In the genomic region with DNA sequence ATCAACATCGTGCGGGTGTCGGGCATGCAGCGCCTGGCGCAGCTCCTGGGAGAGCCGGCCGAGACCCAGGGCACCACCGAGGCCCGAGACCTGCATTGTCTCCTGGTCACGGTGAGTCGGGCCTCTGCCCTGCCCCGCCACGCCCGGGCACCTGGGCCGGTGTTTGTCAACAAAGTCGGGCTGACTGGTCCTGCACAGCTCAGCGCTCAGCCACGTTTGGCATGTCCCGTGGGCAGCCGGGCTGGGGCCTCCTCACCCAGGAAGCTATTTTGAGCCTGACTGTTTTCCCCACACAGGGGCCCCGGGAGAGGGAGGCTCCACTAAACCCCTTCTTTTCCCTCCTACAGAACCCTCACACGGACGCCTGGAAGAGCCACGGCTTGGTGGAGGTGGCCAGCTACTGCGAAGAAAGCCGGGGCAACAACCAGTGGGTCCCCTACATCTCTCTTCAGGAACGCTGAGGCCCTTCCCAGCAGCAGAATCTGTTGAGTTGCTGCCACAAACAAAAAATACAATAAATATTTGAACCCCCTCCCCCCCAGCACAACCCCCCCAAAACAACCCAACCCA, we compare ENCODE assay signal across 7 cellular contexts. TPM values are rescaled to one million over a fixed set of nuclear protein-coding genes. Genes with fewer than 3 reads are reported as not detected.
DNase-seq lines count a peak whose midpoint lies in the region; ATAC-seq and TF ChIP-seq lines count a peak whose summit lies in the region.

No MANE protein-coding gene starts in this region.

- H3K4me3 ChIP-seq in fibroblast of lung (replicated peaks in 1 of 4; ENCODE audit: control extremely low read depth in 1 of 4, insufficient read depth in 1 of 4, low read depth in 3 of 4, low read length in 4 of 4), result peak overlapping the region; percentile 90 to 100 (median 94)

- no peaks in the 10 kb centered on the region for H3K27me3 ChIP-seq in fibroblast of lung (ENCODE audit: control insufficient read depth, insufficient read depth, low read length)

- peaks cover 7% of the 10 kb centered on the region for H3K9me3 Mint-ChIP-seq in activated CD8-positive, alpha-beta T cell treated with anti-CD3 and anti-CD28 coated beads for 36 hours
- no peaks in the 10 kb centered on the region for H3K9me3 Mint-ChIP-seq in neural crest cell

- intact Hi-C loops in activated CD8-positive, alpha-beta T cell treated with anti-CD3 and anti-CD28 coated beads for 36 hours (cut with micrococcal nuclease), result loop anchor here (5.0 kb wide), 1 partner anchor 75 kb away; no protein-coding TSS in a partner anchor

- POLR2A ChIA-PET in activated CD8-positive, alpha-beta T cell treated with anti-CD3 and anti-CD28 coated beads for 36 hours (lab: Charles Lee), result interaction anchor here (0.6 to 6.2 kb wide), 35 partner anchors 9 to 441 kb away, joined by 3 to 168 read pairs (median 6); a partner anchor contains a TSS

- H3K36me3 ChIP-seq in fibroblast of lung (ENCODE audit: control insufficient read depth, insufficient read depth, low read length), result peaks cover 8% of the 10 kb centered on the region

- H2AFZ ChIP-seq in fibroblast of lung (ENCODE audit: low read length), result no peak overlapping the region

- TF ChIP-seq CTCF in activated CD8-positive, alpha-beta T cell treated with anti-CD3 and anti-CD28 coated beads for 36 hours (IDR thresholded peaks at IDR 0.05), result no peak
- TF ChIP-seq CTCF in fibroblast of lung (conservative IDR thresholded peaks at IDR 0.05 in 1 of 2, IDR thresholded peaks at IDR 0.05 in 1 of 2; ENCODE audit: low read depth in 1 of 2, low read length in 2 of 2), result no peak
- no peak for TF ChIP-seq CTCF in neural crest cell (conservative IDR thresholded peaks at IDR 0.05)

- no peaks in the 10 kb centered on the region for H3K4me1 ChIP-seq in fibroblast of lung (ENCODE audit: control insufficient read depth, extremely low read depth, insufficient read depth, low read length)

- peak overlapping the region; percentile 87 for H3K9ac ChIP-seq in fibroblast of lung (ENCODE audit: insufficient read depth, low read length)

- DNase-seq in HK-2 (ENCODE audit: unreplicated experiment), result peak; percentile 59
- peak; percentile 34 for DNase-seq in activated CD8-positive, alpha-beta T cell treated with anti-CD3 and anti-CD28 coated beads for 36 hours
- DNase-seq in fibroblast of lung (ENCODE audit: low read depth in 2 of 2), result peak in 1 of 2 donors; percentile 59
- no peak for DNase-seq in neural crest cell (ENCODE audit: low read depth, low spot score)
- no peak for DNase-seq in DMS79 treated with DMSO at 0.1 percent for 48 hours (lab: John Stamatoyannopoulos, UW)

- H3K4me1 Mint-ChIP-seq in activated CD8-positive, alpha-beta T cell treated with anti-CD3 and anti-CD28 coated beads for 36 hours (ENCODE audit: low read depth), result peaks cover 19% of the 10 kb centered on the region
- H3K4me1 Mint-ChIP-seq in neural crest cell, result peaks cover 27% of the 10 kb centered on the region

- CTCF ChIA-PET in activated CD8-positive, alpha-beta T cell treated with anti-CD3 and anti-CD28 coated beads for 36 hours (lab: Charles Lee), result interaction anchor here (0.9 to 4.2 kb wide), 17 partner anchors 14 to 160 kb away, joined by 3 to 87 read pairs (median 7); a partner anchor contains a TSS

- H3K27ac ChIP-seq in fibroblast of lung (ENCODE audit: insufficient read depth, low read length), result peak overlapping the region; percentile 90

- H3K79me2 ChIP-seq in fibroblast of lung (ENCODE audit: control insufficient read depth, insufficient read depth, low read length), result peaks cover 23% of the 10 kb centered on the region

- no peaks in the 10 kb centered on the region for H4K20me1 ChIP-seq in fibroblast of lung (ENCODE audit: control insufficient read depth, extremely low read depth, insufficient read depth, low read length)

- H3K9me3 ChIP-seq in fibroblast of lung (ENCODE audit: control insufficient read depth, insufficient read depth, low read depth, low read length), result no peaks in the 10 kb centered on the region

- peak overlapping the region; percentile 72 for H3K4me2 ChIP-seq in fibroblast of lung (ENCODE audit: extremely low read depth, insufficient read depth, low read length)

- peak overlapping the region; percentile 99 for H3K4me3 Mint-ChIP-seq in activated CD8-positive, alpha-beta T cell treated with anti-CD3 and anti-CD28 coated beads for 36 hours
- peak overlapping the region; percentile 99 for H3K4me3 Mint-ChIP-seq in neural crest cell

- no peaks in the 10 kb centered on the region for H3K27me3 Mint-ChIP-seq in activated CD8-positive, alpha-beta T cell treated with anti-CD3 and anti-CD28 coated beads for 36 hours
- H3K27me3 Mint-ChIP-seq in neural crest cell (ENCODE audit: low read depth), result peaks cover 63% of the 10 kb centered on the region

- peak overlapping the region; percentile 90 for H3K27ac Mint-ChIP-seq in activated CD8-positive, alpha-beta T cell treated with anti-CD3 and anti-CD28 coated beads for 36 hours
- H3K27ac Mint-ChIP-seq in neural crest cell (ENCODE audit: unreplicated experiment), result no peak overlapping the region

- no peak for ATAC-seq in activated CD8-positive, alpha-beta T cell treated with anti-CD3 and anti-CD28 coated beads for 36 hours
- ATAC-seq in HG03457 (IDR thresholded peaks at IDR 0.05; ENCODE audit: unreplicated experiment), result no peak
- ATAC-seq in HG02798 (IDR thresholded peaks at IDR 0.05; ENCODE audit: poor library complexity, unreplicated experiment), result no peak

- H3K36me3 Mint-ChIP-seq in activated CD8-positive, alpha-beta T cell treated with anti-CD3 and anti-CD28 coated beads for 36 hours (ENCODE audit: low read depth), result peaks cover 29% of the 10 kb centered on the region
- no peaks in the 10 kb centered on the region for H3K36me3 Mint-ChIP-seq in neural crest cell (ENCODE audit: low read depth)

RNA-seq across cellular contexts. Expression of a gene that starts 1.3 kb away (rescaled TPM):
- 100 to 1,000 TPM in 1 of 2 experiments, 10 to 100 TPM in 1; 98.3 to 102 TPM for total RNA-seq in activated CD8-positive, alpha-beta T cell treated with anti-CD3 and anti-CD28 coated beads for 36 hours
- total RNA-seq in fibroblast of lung (16.4 and 32.5 TPM in 2 replicates), neural crest cell (3.3 and 4.1 TPM in 2 replicates)
- polyA plus RNA-seq in fibroblast of lung, result 61.7 and 72.8 TPM in 2 replicates
- polyA plus RNA-seq in fibroblast of lung (2012), result 49.2 and 60.5 TPM in 2 replicates
- 44.8 and 57.4 TPM in 2 replicates for polyA minus RNA-seq in fibroblast of lung (ENCODE audit: low replicate concordance)

RNA-seq across cellular contexts. Expression of a gene that starts 20.5 kb away (rescaled TPM):
- total RNA-seq in activated CD8-positive, alpha-beta T cell treated with anti-CD3 and anti-CD28 coated beads for 36 hours, result 10 to 100 TPM; 90.9 to 96.3 TPM
- total RNA-seq in fibroblast of lung (47.0 and 56.3 TPM in 2 replicates), neural crest cell (201 and 206 TPM in 2 replicates)
- 41.6 and 94.8 TPM in 2 replicates for polyA plus RNA-seq in fibroblast of lung
- polyA plus RNA-seq in fibroblast of lung (2012), result 40.7 and 92.7 TPM in 2 replicates
- 62.0 and 80.7 TPM in 2 replicates for polyA minus RNA-seq in fibroblast of lung (ENCODE audit: low replicate concordance)

RNA-seq across cellular contexts. Expression of a gene that starts 49.8 kb away (rescaled TPM):
- 100 to 1,000 TPM; 113 to 121 TPM for total RNA-seq in activated CD8-positive, alpha-beta T cell treated with anti-CD3 and anti-CD28 coated beads for 36 hours
- total RNA-seq in fibroblast of lung, result 23.9 and 27.6 TPM in 2 replicates
- 14.1 and 19.5 TPM in 2 replicates for polyA plus RNA-seq in fibroblast of lung
- 62.4 and 96.2 TPM in 2 replicates for polyA plus RNA-seq in fibroblast of lung (2012)
- polyA minus RNA-seq in fibroblast of lung (ENCODE audit: low replicate concordance), result 6.5 and 12.5 TPM in 2 replicates
- total RNA-seq in neural crest cell, result 145 and 155 TPM in 2 replicates

Comparison
In these comparisons a context has a peak if more than half of its experiments do, and no peak if none do; other contexts are left out.
1. DNase-seq: peak in HK-2 (single experiment) and activated CD8-positive, alpha-beta T cell treated with anti-CD3 and anti-CD28 coated beads for 36 hours (single experiment); none in neural crest cell (single experiment) and DMS79 treated with DMSO at 0.1 percent for 48 hours (single experiment).